In the genomic region with DNA sequence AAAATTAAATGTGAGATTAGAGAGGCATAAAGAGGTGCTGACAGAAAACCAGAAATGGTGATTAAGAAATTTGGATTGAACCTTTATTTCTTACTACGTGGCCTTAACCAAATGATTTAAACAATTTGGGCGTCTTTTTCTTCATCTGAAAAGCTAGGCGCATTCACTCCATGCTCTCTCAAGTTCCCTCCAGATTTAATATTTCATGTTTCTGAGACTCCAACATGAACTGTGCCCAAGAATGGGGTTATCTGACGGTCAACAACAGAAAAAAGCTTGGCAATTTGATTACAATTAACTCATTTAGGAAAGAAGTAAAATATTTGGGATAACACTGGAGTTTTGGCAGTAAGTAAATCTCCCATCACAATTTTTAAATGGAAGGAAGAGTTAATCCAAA, we compare ENCODE assay signal across 1 cellular context.
TF ChIP-seq lines count a peak whose summit lies in the region.

No MANE protein-coding gene starts in this region.

TF ChIP-seq in GM23338, 12 proteins besides CTCF, POLR2A, EP300 and RAD21 (continued from another document):
- TF ChIP-seq ZNF462 (CRISPR knock-in tag; IDR thresholded peaks at IDR 0.05) (no peak), STAT1 (IDR thresholded peaks at IDR 0.05; ENCODE audit: unreplicated experiment) (no peak), CREB1 (CRISPR knock-in tag; IDR thresholded peaks at IDR 0.05; ENCODE audit: low read depth) (no peak), EZH2phosphoT487 (IDR thresholded peaks at IDR 0.05; ENCODE audit: unreplicated experiment) (no peak), POLR2AphosphoS5 (IDR thresholded peaks at IDR 0.05; ENCODE audit: low read depth) (no peak), REST (IDR thresholded peaks at IDR 0.05; ENCODE audit: unreplicated experiment) (no peak)
TF ChIP-seq in GM23338: peak in this region for 0.
